Comparison of ENCODE assay signal across 38 cellular contexts in genomic region chr11:15956302-15956701, GRCh38.
"Had no signal": no experiment of that assay in that cellular context is flagged by ENCODE, and none has a peak within 500 bp of the region (broad histone marks: within the 10 kb centered on the region; RNA-seq: fewer than 3 reads in every experiment).

No MANE protein-coding gene starts in this region.

- H3K27ac ChIP-seq: adrenal gland, ascending aorta, body of pancreas, brain microvascular endothelial cell, breast epithelium, cardiac muscle cell had no signal

- H3K27ac Mint-ChIP-seq: activated naive CD4-positive, alpha-beta T cell treated with anti-CD3 and anti-CD28 coated beads for 36 hours; activated naive CD4-positive, alpha-beta T cell treated with anti-CD3 and anti-CD28 coated beads, Interleukin-2, amount 10 ng/mL, durations not matched to agents 7 days and 5 days; activated naive CD4-positive, alpha-beta T cell treated with anti-CD3 and anti-CD28 coated beads, Interleukin-2, amount 50 U/mL, for 24 hours; activated naive CD4-positive, alpha-beta T cell treated with anti-CD3 and anti-CD28 coated beads, Interleukin-2, amount 50 U/mL, for 72 hours; activated naive CD8-positive, alpha-beta T cell; activated naive CD8-positive, alpha-beta T cell treated with anti-CD3 and anti-CD28 coated beads for 36 hours; activated naive CD8-positive, alpha-beta T cell treated with anti-CD3 and anti-CD28 coated beads, Interleukin-2, amount 10 ng/mL, durations not matched to agents 7 days and 5 days; activated naive CD8-positive, alpha-beta T cell treated with anti-CD3 and anti-CD28 coated beads, Interleukin-2, amount 50 U/mL, for 24 hours; activated T-cell treated with anti-CD3 and anti-CD28 coated beads, Interleukin-2, amount 50 U/mL, for 24 hours; activated T-cell treated with anti-CD3 and anti-CD28 coated beads, Interleukin-2, amount 50 U/mL, for 72 hours; activated T-helper 1 cell treated with anti-CD3 and anti-CD28 coated beads, Interleukin-12 subunit alpha, Interleukin-12 subunit beta, Interleukin-2, Interleukin-4 antibody, amounts not matched to agents 30 ng/mL and 10 ng/mL and 1 ng/mL, durations not matched to agents 14 hours and 24 hours and 36 hours; activated T-helper 17 cell treated with anti-CD3 and anti-CD28 coated beads, Interleukin-2, amount 50 U/mL, for 72 hours; activated T-helper 2 cell treated with anti-CD3 and anti-CD28 coated beads, Interferon-gamma antibody, Interleukin-2, Interleukin-4, amounts not matched to agents 10 μg/mL and 5 μg/mL and 100 μg/mL, durations not matched to agents 14 hours and 24 hours and 36 hours; brain had no signal

- ATAC-seq: activated naive CD4-positive, alpha-beta T cell treated with anti-CD3 and anti-CD28 coated beads, Interleukin-2, amount 50 U/mL, for 72 hours; activated naive CD8-positive, alpha-beta T cell treated with anti-CD3 and anti-CD28 coated beads, Interleukin-2, amount 50 U/mL, for 24 hours; activated T-cell treated with anti-CD3 and anti-CD28 coated beads, Interleukin-2, amount 50 U/mL, for 4 hours; activated T-cell treated with anti-CD3 and anti-CD28 coated beads, Interleukin-2, amount 50 U/mL, for 72 hours; activated T-helper 17 cell treated with anti-CD3 and anti-CD28 coated beads, Interleukin-2, amount 50 U/mL, for 72 hours; body of pancreas had no signal

- H3K4me3 Mint-ChIP-seq: activated naive CD4-positive, alpha-beta T cell treated with anti-CD3 and anti-CD28 coated beads for 36 hours; activated naive CD4-positive, alpha-beta T cell treated with anti-CD3 and anti-CD28 coated beads, Interleukin-2, amount 10 ng/mL, durations not matched to agents 7 days and 5 days; activated naive CD4-positive, alpha-beta T cell treated with anti-CD3 and anti-CD28 coated beads, Interleukin-2, amount 50 U/mL, for 24 hours; activated naive CD8-positive, alpha-beta T cell; activated naive CD8-positive, alpha-beta T cell treated with anti-CD3 and anti-CD28 coated beads for 36 hours; activated naive CD8-positive, alpha-beta T cell treated with anti-CD3 and anti-CD28 coated beads, Interleukin-2, amount 10 ng/mL, durations not matched to agents 7 days and 5 days; activated naive CD8-positive, alpha-beta T cell treated with anti-CD3 and anti-CD28 coated beads, Interleukin-2, amount 50 U/mL, for 24 hours; activated T-cell treated with anti-CD3 and anti-CD28 coated beads, Interleukin-2, amount 50 U/mL, for 24 hours; activated T-cell treated with anti-CD3 and anti-CD28 coated beads, Interleukin-2, amount 50 U/mL, for 4 hours; activated T-cell treated with anti-CD3 and anti-CD28 coated beads, Interleukin-2, amount 50 U/mL, for 72 hours; activated T-helper 1 cell treated with anti-CD3 and anti-CD28 coated beads, Interleukin-12 subunit alpha, Interleukin-12 subunit beta, Interleukin-2, Interleukin-4 antibody, amounts not matched to agents 30 ng/mL and 10 ng/mL and 1 ng/mL, durations not matched to agents 14 hours and 24 hours and 36 hours; activated T-helper 17 cell treated with anti-CD3 and anti-CD28 coated beads, Interleukin-2, amount 50 U/mL, for 72 hours; brain; central memory CD8-positive, alpha-beta T cell had no signal

- H3K4me1 ChIP-seq: adrenal gland, ascending aorta, body of pancreas, breast epithelium had no signal

- H3K27me3 ChIP-seq: adrenal gland, ascending aorta, body of pancreas, brain microvascular endothelial cell, breast epithelium, cardiac muscle cell had no signal

- H3K4me1 Mint-ChIP-seq: activated naive CD4-positive, alpha-beta T cell treated with anti-CD3 and anti-CD28 coated beads, Interleukin-2, amount 10 ng/mL, durations not matched to agents 7 days and 5 days; activated naive CD4-positive, alpha-beta T cell treated with anti-CD3 and anti-CD28 coated beads, Interleukin-2, amount 50 U/mL, for 24 hours; activated naive CD8-positive, alpha-beta T cell treated with anti-CD3 and anti-CD28 coated beads for 36 hours; activated naive CD8-positive, alpha-beta T cell treated with anti-CD3 and anti-CD28 coated beads, Interleukin-2, amount 10 ng/mL, durations not matched to agents 7 days and 5 days; activated naive CD8-positive, alpha-beta T cell treated with anti-CD3 and anti-CD28 coated beads, Interleukin-2, amount 50 U/mL, for 24 hours; activated T-helper 17 cell treated with anti-CD3 and anti-CD28 coated beads, Interleukin-2, amount 50 U/mL, for 72 hours; central memory CD8-positive, alpha-beta T cell had no signal

- H3K4me3 ChIP-seq: adrenal gland, ascending aorta, body of pancreas, breast epithelium, cardiac muscle cell had no signal

- H3K9me3 ChIP-seq: adrenal gland, ascending aorta, body of pancreas, breast epithelium had no signal

- H3K27me3 Mint-ChIP-seq: activated naive CD4-positive, alpha-beta T cell treated with anti-CD3 and anti-CD28 coated beads, Interleukin-2, amount 10 ng/mL, durations not matched to agents 7 days and 5 days; activated naive CD4-positive, alpha-beta T cell treated with anti-CD3 and anti-CD28 coated beads, Interleukin-2, amount 50 U/mL, for 24 hours; activated naive CD8-positive, alpha-beta T cell treated with anti-CD3 and anti-CD28 coated beads for 36 hours; activated naive CD8-positive, alpha-beta T cell treated with anti-CD3 and anti-CD28 coated beads, Interleukin-2, amount 10 ng/mL, durations not matched to agents 7 days and 5 days; activated naive CD8-positive, alpha-beta T cell treated with anti-CD3 and anti-CD28 coated beads, Interleukin-2, amount 50 U/mL, for 24 hours; activated T-cell treated with anti-CD3 and anti-CD28 coated beads, Interleukin-2, amount 50 U/mL, for 24 hours; activated T-helper 17 cell treated with anti-CD3 and anti-CD28 coated beads, Interleukin-2, amount 50 U/mL, for 72 hours; central memory CD8-positive, alpha-beta T cell had no signal

- H3K36me3 ChIP-seq: adrenal gland, ascending aorta, brain microvascular endothelial cell, breast epithelium, cardiac muscle cell had no signal

- DNase-seq: activated effector memory CD4-positive, alpha-beta T cell treated with anti-CD3 and anti-CD28 coated beads, Interleukin-2, amount 50 U/mL, for 16 hours; activated effector memory CD4-positive, alpha-beta T cell treated with Interleukin-2 at 50 U/mL for 16 hours; activated gamma-delta T cell; activated gamma-delta T cell treated with Interleukin-2 at 50 U/mL for 16 hours; activated naive CD4-positive, alpha-beta T cell; activated naive CD4-positive, alpha-beta T cell treated with anti-CD3 and anti-CD28 coated beads for 36 hours; activated naive CD4-positive, alpha-beta T cell treated with anti-CD3 and anti-CD28 coated beads, Interleukin-2, amount 10 ng/mL, durations not matched to agents 7 days and 5 days; activated naive CD4-positive, alpha-beta T cell treated with anti-CD3 and anti-CD28 coated beads, Interleukin-2, amount 50 U/mL, for 16 hours; activated naive CD4-positive, alpha-beta T cell treated with Interleukin-2 at 50 U/mL for 16 hours; activated naive CD8-positive, alpha-beta T cell treated with anti-CD3 and anti-CD28 coated beads for 36 hours; activated naive CD8-positive, alpha-beta T cell treated with anti-CD3 and anti-CD28 coated beads, Interleukin-2, amount 10 ng/mL, durations not matched to agents 7 days and 5 days; activated naive CD8-positive, alpha-beta T cell treated with anti-CD3 and anti-CD28 coated beads, Interleukin-2, amount 50 U/mL, for 24 hours; activated T-cell treated with anti-CD3 and anti-CD28 coated beads for 4 hours; activated T-cell treated with anti-CD3 and anti-CD28 coated beads, Interleukin-2, amount 50 U/mL, for 1 hour; activated T-cell treated with anti-CD3 and anti-CD28 coated beads, Interleukin-2, amount 50 U/mL, for 24 hours; activated T-cell treated with anti-CD3 and anti-CD28 coated beads, Interleukin-2, amount 50 U/mL, for 4 hours; activated T-cell treated with anti-CD3 and anti-CD28 coated beads, Interleukin-2, amount 50 U/mL, for 48 hours; activated T-cell treated with anti-CD3 and anti-CD28 coated beads, Interleukin-2, amount 50 U/mL, for 72 hours; adrenal gland; amniotic stem cell; amygdala; anterior cingulate cortex; aorta; body of pancreas; brain microvascular endothelial cell; central memory CD4-positive, alpha-beta T cell; cerebellar nuclear complex had no signal

- H3K9me3 Mint-ChIP-seq: activated naive CD4-positive, alpha-beta T cell treated with anti-CD3 and anti-CD28 coated beads, Interleukin-2, amount 10 ng/mL, durations not matched to agents 7 days and 5 days; activated naive CD4-positive, alpha-beta T cell treated with anti-CD3 and anti-CD28 coated beads, Interleukin-2, amount 50 U/mL, for 24 hours; activated naive CD8-positive, alpha-beta T cell treated with anti-CD3 and anti-CD28 coated beads, Interleukin-2, amount 10 ng/mL, durations not matched to agents 7 days and 5 days; activated naive CD8-positive, alpha-beta T cell treated with anti-CD3 and anti-CD28 coated beads, Interleukin-2, amount 50 U/mL, for 24 hours; activated T-helper 1 cell treated with anti-CD3 and anti-CD28 coated beads, Interleukin-12 subunit alpha, Interleukin-12 subunit beta, Interleukin-2, Interleukin-4 antibody, amounts not matched to agents 30 ng/mL and 10 ng/mL and 1 ng/mL, durations not matched to agents 14 hours and 24 hours and 36 hours; activated T-helper 17 cell treated with anti-CD3 and anti-CD28 coated beads, Interleukin-2, amount 50 U/mL, for 72 hours; activated T-helper 2 cell treated with anti-CD3 and anti-CD28 coated beads, Interferon-gamma antibody, Interleukin-2, Interleukin-4, amounts not matched to agents 10 μg/mL and 5 μg/mL and 100 μg/mL, durations not matched to agents 14 hours and 24 hours and 36 hours had no signal

- H3K36me3 Mint-ChIP-seq: activated naive CD4-positive, alpha-beta T cell treated with anti-CD3 and anti-CD28 coated beads, Interleukin-2, amount 10 ng/mL, durations not matched to agents 7 days and 5 days; activated naive CD4-positive, alpha-beta T cell treated with anti-CD3 and anti-CD28 coated beads, Interleukin-2, amount 50 U/mL, for 24 hours; activated naive CD4-positive, alpha-beta T cell treated with anti-CD3 and anti-CD28 coated beads, Interleukin-2, amount 50 U/mL, for 72 hours; activated naive CD8-positive, alpha-beta T cell; activated naive CD8-positive, alpha-beta T cell treated with anti-CD3 and anti-CD28 coated beads for 36 hours; activated naive CD8-positive, alpha-beta T cell treated with anti-CD3 and anti-CD28 coated beads, Interleukin-2, amount 10 ng/mL, durations not matched to agents 7 days and 5 days; brain had no signal
